Comparison of ENCODE assay signal across 11 cellular contexts in the genomic region with DNA sequence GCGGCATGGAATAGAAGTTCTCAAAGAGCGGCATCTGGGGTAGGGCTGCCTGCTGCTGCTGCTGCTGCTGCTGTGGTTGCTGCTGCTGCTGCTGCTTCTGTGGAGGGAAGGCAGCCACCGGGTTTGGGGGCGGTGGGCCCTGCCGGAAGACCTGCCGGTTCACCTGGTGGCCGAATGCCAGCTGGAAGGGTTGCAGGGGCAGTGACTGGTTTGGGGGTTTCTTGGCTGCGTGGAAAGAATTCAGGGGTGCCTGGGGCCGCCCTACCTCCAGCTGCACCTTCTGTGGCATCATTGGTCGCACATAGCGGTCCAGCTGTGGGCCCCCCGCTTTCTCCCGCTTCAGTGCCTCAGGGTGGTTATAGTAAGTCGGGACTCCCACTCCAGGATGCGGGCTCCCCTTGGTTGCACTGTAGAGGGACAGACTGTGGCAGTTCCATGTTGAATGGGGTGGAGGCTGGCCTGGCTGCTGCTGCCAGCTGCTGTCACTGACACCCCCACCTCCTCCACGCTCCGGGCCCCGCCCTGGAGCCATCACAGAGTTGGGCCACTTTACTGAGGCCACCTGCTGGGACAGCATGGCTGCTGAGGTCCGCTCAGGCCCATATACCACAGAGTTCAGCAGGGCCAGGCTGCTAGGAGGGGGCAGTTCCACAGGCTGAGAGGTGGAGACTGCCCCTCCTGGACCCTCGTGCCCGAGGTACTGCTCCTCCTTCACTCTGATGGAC. TPM values are rescaled to one million over a fixed set of nuclear protein-coding genes. Genes with fewer than 3 reads are reported as not detected.
DNase-seq lines count a peak whose midpoint lies in the region; ATAC-seq and TF ChIP-seq lines count a peak whose summit lies in the region.
"Had no signal": no experiment of that assay in that cellular context is flagged by ENCODE, and none has a peak within 500 bp of the region (broad histone marks: within the 10 kb centered on the region; RNA-seq: fewer than 3 reads in every experiment).

No MANE protein-coding gene starts in this region.

- H3K27me3 ChIP-seq in muscle layer of colon (ENCODE audit: control insufficient read depth in 1 of 2, insufficient read depth in 2 of 2, low read length in 2 of 2) (no peaks in the 10 kb centered on the region), tibial nerve (no peaks in the 10 kb centered on the region)

- CTCF ChIA-PET in activated CD8-positive, alpha-beta T cell treated with anti-CD3 and anti-CD28 coated beads, Interleukin-2, amount 10 ng/mL, durations not matched to agents 7 days and 5 days (lab: Charles Lee): interaction anchor here (1.3 to 8.5 kb wide), 3 partner anchors 9 to 16 kb away, joined by 3 to 156 read pairs (median 125); a partner anchor contains a TSS
- CTCF ChIA-PET in activated CD8-positive, alpha-beta T cell treated with anti-CD3 and anti-CD28 coated beads for 36 hours (lab: Charles Lee): interaction anchor here (7.7 to 8.7 kb wide), 3 partner anchors 9 to 87 kb away, joined by 63 to 123 read pairs (median 102); a partner anchor contains a TSS

- intact Hi-C loops in activated CD8-positive, alpha-beta T cell treated with anti-CD3 and anti-CD28 coated beads for 36 hours (cut with micrococcal nuclease): no loop called here
- intact Hi-C loops in activated T-helper 1 cell treated with anti-CD3 and anti-CD28 coated beads, Interleukin-12 subunit alpha, Interleukin-12 subunit beta, Interleukin-2, Interleukin-4 antibody, amounts not matched to agents 30 ng/mL and 10 ng/mL and 1 ng/mL, durations not matched to agents 14 hours and 24 hours and 36 hours (cut with micrococcal nuclease): no loop called here

- no peak for TF ChIP-seq CTCF in activated CD8-positive, alpha-beta T cell treated with anti-CD3 and anti-CD28 coated beads for 36 hours (IDR thresholded peaks at IDR 0.05)
- no peak for TF ChIP-seq CTCF in tibial nerve (IDR thresholded peaks at IDR 0.05)

- H3K4me1 ChIP-seq in muscle layer of colon (ENCODE audit: insufficient read depth, low read length) (peaks cover 57% of the 10 kb centered on the region), tibial nerve (peaks cover 7 to 64% (median 54%) of the 10 kb centered on the region in 4 donors)

- no peak for ATAC-seq in activated CD8-positive, alpha-beta T cell treated with anti-CD3 and anti-CD28 coated beads, Interleukin-2, amount 10 ng/mL, durations not matched to agents 7 days and 5 days
- ATAC-seq in activated CD8-positive, alpha-beta T cell treated with anti-CD3 and anti-CD28 coated beads for 36 hours: no peak
- no peak for ATAC-seq in HG03196 (IDR thresholded peaks at IDR 0.05; ENCODE audit: unreplicated experiment)

- no peaks in the 10 kb centered on the region for H3K9me3 Mint-ChIP-seq in activated CD8-positive, alpha-beta T cell treated with anti-CD3 and anti-CD28 coated beads, Interleukin-2, amount 10 ng/mL, durations not matched to agents 7 days and 5 days (ENCODE audit: insufficient read depth)
- H3K9me3 Mint-ChIP-seq in activated CD8-positive, alpha-beta T cell treated with anti-CD3 and anti-CD28 coated beads for 36 hours: no peaks in the 10 kb centered on the region
- H3K9me3 Mint-ChIP-seq in activated T-helper 1 cell treated with anti-CD3 and anti-CD28 coated beads, Interleukin-12 subunit alpha, Interleukin-12 subunit beta, Interleukin-2, Interleukin-4 antibody, amounts not matched to agents 30 ng/mL and 10 ng/mL and 1 ng/mL, durations not matched to agents 14 hours and 24 hours and 36 hours: no peaks in the 10 kb centered on the region

- H3K4me1 Mint-ChIP-seq in activated CD8-positive, alpha-beta T cell treated with anti-CD3 and anti-CD28 coated beads, Interleukin-2, amount 10 ng/mL, durations not matched to agents 7 days and 5 days (ENCODE audit: low read depth): peaks cover 59% of the 10 kb centered on the region
- peaks cover 56% of the 10 kb centered on the region for H3K4me1 Mint-ChIP-seq in activated CD8-positive, alpha-beta T cell treated with anti-CD3 and anti-CD28 coated beads for 36 hours (ENCODE audit: low read depth)
- H3K4me1 Mint-ChIP-seq in activated T-helper 1 cell treated with anti-CD3 and anti-CD28 coated beads, Interleukin-12 subunit alpha, Interleukin-12 subunit beta, Interleukin-2, Interleukin-4 antibody, amounts not matched to agents 30 ng/mL and 10 ng/mL and 1 ng/mL, durations not matched to agents 14 hours and 24 hours and 36 hours (ENCODE audit: low read depth): peaks cover 41% of the 10 kb centered on the region

- no peak overlapping the region for H3K9ac ChIP-seq in muscle layer of colon (ENCODE audit: low read length)

- no peak overlapping the region for H3K4me3 ChIP-seq in muscle layer of colon (ENCODE audit: low read depth in 1 of 2, low read length in 2 of 2)
- H3K4me3 ChIP-seq in tibial nerve: no peak overlapping the region

- H3K27ac Mint-ChIP-seq in activated CD8-positive, alpha-beta T cell treated with anti-CD3 and anti-CD28 coated beads, Interleukin-2, amount 10 ng/mL, durations not matched to agents 7 days and 5 days: peak overlapping the region; percentile 39
- no peak overlapping the region for H3K27ac Mint-ChIP-seq in activated CD8-positive, alpha-beta T cell treated with anti-CD3 and anti-CD28 coated beads for 36 hours
- H3K27ac Mint-ChIP-seq in activated T-helper 1 cell treated with anti-CD3 and anti-CD28 coated beads, Interleukin-12 subunit alpha, Interleukin-12 subunit beta, Interleukin-2, Interleukin-4 antibody, amounts not matched to agents 30 ng/mL and 10 ng/mL and 1 ng/mL, durations not matched to agents 14 hours and 24 hours and 36 hours: no peak overlapping the region

- no peaks in the 10 kb centered on the region for H3K27me3 Mint-ChIP-seq in activated CD8-positive, alpha-beta T cell treated with anti-CD3 and anti-CD28 coated beads, Interleukin-2, amount 10 ng/mL, durations not matched to agents 7 days and 5 days (ENCODE audit: low read depth)
- no peaks in the 10 kb centered on the region for H3K27me3 Mint-ChIP-seq in activated CD8-positive, alpha-beta T cell treated with anti-CD3 and anti-CD28 coated beads for 36 hours
- no peaks in the 10 kb centered on the region for H3K27me3 Mint-ChIP-seq in activated T-helper 1 cell treated with anti-CD3 and anti-CD28 coated beads, Interleukin-12 subunit alpha, Interleukin-12 subunit beta, Interleukin-2, Interleukin-4 antibody, amounts not matched to agents 30 ng/mL and 10 ng/mL and 1 ng/mL, durations not matched to agents 14 hours and 24 hours and 36 hours (ENCODE audit: insufficient read depth)

- no peak for DNase-seq in activated CD8-positive, alpha-beta T cell treated with anti-CD3 and anti-CD28 coated beads, Interleukin-2, amount 10 ng/mL, durations not matched to agents 7 days and 5 days
- no peak for DNase-seq in activated CD8-positive, alpha-beta T cell treated with anti-CD3 and anti-CD28 coated beads for 36 hours
- DNase-seq in tibial nerve (ENCODE audit: low spot score in 2 of 2) (no peak), NCI-H345 treated with DMSO at 0.1 percent for 48 hours (lab: John Stamatoyannopoulos, UW; ENCODE audit: unreplicated experiment) (no peak)
- DNase-seq in activated T-helper 1 cell treated with anti-CD3 and anti-CD28 coated beads, Interleukin-12 subunit alpha, Interleukin-12 subunit beta, Interleukin-2, Interleukin-4 antibody, amounts not matched to agents 30 ng/mL and 10 ng/mL and 1 ng/mL, durations not matched to agents 14 hours and 24 hours and 36 hours (ENCODE audit: low spot score): no peak
- DNase-seq: midbrain, MM.1S, NCI-H748 treated with DMSO at 0.1 percent for 48 hours had no signal

- peaks cover 47% of the 10 kb centered on the region for H3K36me3 Mint-ChIP-seq in activated CD8-positive, alpha-beta T cell treated with anti-CD3 and anti-CD28 coated beads, Interleukin-2, amount 10 ng/mL, durations not matched to agents 7 days and 5 days (ENCODE audit: low read depth)
- H3K36me3 Mint-ChIP-seq in activated CD8-positive, alpha-beta T cell treated with anti-CD3 and anti-CD28 coated beads for 36 hours (ENCODE audit: low read depth): peaks cover 32% of the 10 kb centered on the region
- peaks cover 17% of the 10 kb centered on the region for H3K36me3 Mint-ChIP-seq in activated T-helper 1 cell treated with anti-CD3 and anti-CD28 coated beads, Interleukin-12 subunit alpha, Interleukin-12 subunit beta, Interleukin-2, Interleukin-4 antibody, amounts not matched to agents 30 ng/mL and 10 ng/mL and 1 ng/mL, durations not matched to agents 14 hours and 24 hours and 36 hours (ENCODE audit: low read depth)

- POLR2A ChIA-PET in activated CD8-positive, alpha-beta T cell treated with anti-CD3 and anti-CD28 coated beads, Interleukin-2, amount 10 ng/mL, durations not matched to agents 7 days and 5 days (lab: Charles Lee): interaction anchor here (1.0 kb wide), 1 partner anchor 19 kb away, joined by 3 read pairs; no protein-coding TSS in a partner anchor
- POLR2A ChIA-PET in activated CD8-positive, alpha-beta T cell treated with anti-CD3 and anti-CD28 coated beads for 36 hours (lab: Charles Lee): interaction anchor here (1.4 to 12.2 kb wide), 3 partner anchors 14 to 47 kb away, joined by 3 to 236 read pairs (median 59); a partner anchor contains a TSS

- H3K27ac ChIP-seq in cingulate gyrus (ENCODE audit: low read depth, low read length): peak overlapping the region; percentile 90
- H3K27ac ChIP-seq in muscle layer of colon (ENCODE audit: low read depth, low read length): peak overlapping the region; percentile 21
- peak overlapping the region; percentile 70 to 99 (median 84) for H3K27ac ChIP-seq in tibial nerve

- peaks cover 34% of the 10 kb centered on the region for H3K36me3 ChIP-seq in muscle layer of colon (ENCODE audit: insufficient read depth, low read length)
- peaks cover 0 to 56% (median 8%) of the 10 kb centered on the region in 3 donors for H3K36me3 ChIP-seq in tibial nerve

- H3K4me3 Mint-ChIP-seq in activated CD8-positive, alpha-beta T cell treated with anti-CD3 and anti-CD28 coated beads, Interleukin-2, amount 10 ng/mL, durations not matched to agents 7 days and 5 days: no peak overlapping the region
- H3K4me3 Mint-ChIP-seq in activated CD8-positive, alpha-beta T cell treated with anti-CD3 and anti-CD28 coated beads for 36 hours: no peak overlapping the region
- no peak overlapping the region for H3K4me3 Mint-ChIP-seq in activated T-helper 1 cell treated with anti-CD3 and anti-CD28 coated beads, Interleukin-12 subunit alpha, Interleukin-12 subunit beta, Interleukin-2, Interleukin-4 antibody, amounts not matched to agents 30 ng/mL and 10 ng/mL and 1 ng/mL, durations not matched to agents 14 hours and 24 hours and 36 hours

- TF ChIP-seq EP300 in tibial nerve (IDR thresholded peaks at IDR 0.05): no peak

- 84% methylated on average over 15 to 19 of the region's 21 CpGs for WGBS in tibial nerve, 2 donors

- H3K9me3 ChIP-seq in muscle layer of colon (ENCODE audit: low read length) (no peaks in the 10 kb centered on the region), tibial nerve (no peaks in the 10 kb centered on the region)

- no peak for TF ChIP-seq POLR2A in tibial nerve (IDR thresholded peaks at IDR 0.05)

RNA-seq across cellular contexts. Expression of gene PNMA1, which starts 25.2 kb away (rescaled TPM):
- 10 to 100 TPM; 24.4 to 25.6 TPM for total RNA-seq in activated CD8-positive, alpha-beta T cell treated with anti-CD3 and anti-CD28 coated beads, Interleukin-2, amount 10 ng/mL, durations not matched to agents 7 days and 5 days
- 10 to 100 TPM; 22.9 to 24.1 TPM for total RNA-seq in activated CD8-positive, alpha-beta T cell treated with anti-CD3 and anti-CD28 coated beads for 36 hours
- 10 to 100 TPM; 21.2 to 43.5 (median 34.2) TPM for total RNA-seq in tibial nerve
- total RNA-seq in activated T-helper 1 cell treated with anti-CD3 and anti-CD28 coated beads, Interleukin-12 subunit alpha, Interleukin-12 subunit beta, Interleukin-2, Interleukin-4 antibody, amounts not matched to agents 30 ng/mL and 10 ng/mL and 1 ng/mL, durations not matched to agents 14 hours and 24 hours and 36 hours: 29.7 and 30.6 TPM in 2 replicates

Comparison
In these comparisons a context has a peak if more than half of its experiments do, and no peak if none do; other contexts are left out.
1. H3K27ac ChIP-seq: peak in every context shown above with its lines; median percentile 90 in cingulate gyrus; 84 in tibial nerve; 21 in muscle layer of colon.